Comparison of ENCODE assay signal across 35 cellular contexts in genomic region chr9:118510711-118511110, GRCh38.
A peak's percentile ranks its signal among the peaks of the same experiment; 100 is the strongest.
DNase-seq lines count a peak whose midpoint lies in the region; ATAC-seq, FAIRE-seq and TF ChIP-seq lines count a peak whose summit lies in the region.
"Had no signal": no experiment of that assay in that cellular context is flagged by ENCODE, and none has a peak within 500 bp of the region (broad histone marks: within the 10 kb centered on the region; RNA-seq: fewer than 3 reads in every experiment).

No MANE protein-coding gene starts in this region.

- H3K4me1 ChIP-seq in upper lobe of right lung = no peaks in the 10 kb centered on the region
- H3K4me1 ChIP-seq: A549; BE2C; BLaER1; BLaER1 treated with 17β-estradiol and CSF1 and Interleukin-3, amounts not matched to agents 10 nM and 100 nM; Caco-2 had no signal

- H3K27ac ChIP-seq in upper lobe of right lung = no peak overlapping the region
- H3K27ac ChIP-seq: 22Rv1; A549; BLaER1; BLaER1 treated with 17β-estradiol and CSF1 and Interleukin-3, amounts not matched to agents 10 nM and 100 nM; C4-2B had no signal

- ATAC-seq in upper lobe of right lung (no peak), HG03565 (IDR thresholded peaks at IDR 0.05; ENCODE audit: unreplicated experiment) (no peak)
- ATAC-seq: A549; CD8-positive, alpha-beta T cell had no signal

- H3K4me3 ChIP-seq in upper lobe of right lung = no peak overlapping the region
- H3K4me3 ChIP-seq: A549; BLaER1; BLaER1 treated with 17β-estradiol and CSF1 and Interleukin-3, amounts not matched to agents 10 nM and 100 nM had no signal

- peak; percentile 32 for FAIRE-seq in RCC 7860 (lab: Jason Lieb, UNC)
- FAIRE-seq: A204.1, A549, D721Med had no signal

- no peak for TF ChIP-seq CTCF in upper lobe of right lung (IDR thresholded peaks at IDR 0.05)

- H3K36me3 ChIP-seq in upper lobe of right lung = no peaks in the 10 kb centered on the region
- H3K36me3 ChIP-seq: BE2C; BLaER1; BLaER1 treated with 17β-estradiol and CSF1 and Interleukin-3, amounts not matched to agents 10 nM and 100 nM had no signal

- H3K9me3 ChIP-seq in upper lobe of right lung = no peaks in the 10 kb centered on the region
- H3K9me3 ChIP-seq: A549; BE2C; BLaER1; BLaER1 treated with 17β-estradiol and CSF1 and Interleukin-3, amounts not matched to agents 10 nM and 100 nM; Caco-2 had no signal

- DNase-seq in RCC 7860 (ENCODE audit: low spot score) = no peak
- peak; percentile 10 for DNase-seq in kidney tubule cell (ENCODE audit: low spot score)
- peak; percentile 15 for DNase-seq in putamen (ENCODE audit: low spot score)
- peak; percentile 2 for DNase-seq in superior temporal gyrus (ENCODE audit: extremely low spot score)
- no peak for DNase-seq in upper lobe of right lung
- no peak for DNase-seq in D341Med (ENCODE audit: low spot score)
- DNase-seq in NCI-H2196 treated with DMSO at 0.1 percent for 48 hours (lab: John Stamatoyannopoulos, UW; ENCODE audit: unreplicated experiment) = no peak
- DNase-seq: 8988T; ACHN; AML-193; BE2C; C1 segment of cervical spinal cord; Caco-2; Calu3; CD4-positive, alpha-beta memory T cell; CD4-positive, alpha-beta T cell; CD4-positive, CD25-positive, alpha-beta regulatory T cell; CD8-positive, alpha-beta memory T cell; CD8-positive, alpha-beta T cell; COR-L47; DMS 273 treated with DMSO at 0.1 percent for 48 hours; DMS153; DMS53; DMS79; DMS79 treated with DMSO at 0.1 percent for 48 hours; DND-41; EL had no signal

- H3K27me3 ChIP-seq in upper lobe of right lung = no peaks in the 10 kb centered on the region
- H3K27me3 ChIP-seq: BE2C; BLaER1; BLaER1 treated with 17β-estradiol and CSF1 and Interleukin-3, amounts not matched to agents 10 nM and 100 nM had no signal

- intact Hi-C loops in upper lobe of right lung (cut with DNase I) = no loop called here

Comparison
In these comparisons a context has a peak if more than half of its experiments do, and no peak if none do; other contexts are left out.
1. DNase-seq: peak in kidney tubule cell (single experiment), putamen (single experiment) and superior temporal gyrus (single experiment); none in RCC 7860 (single experiment), upper lobe of right lung (single experiment), D341Med (single experiment) and NCI-H2196 treated with DMSO at 0.1 percent for 48 hours (single experiment).